ENCODE assay signal across 21 cellular contexts in the genomic region with DNA sequence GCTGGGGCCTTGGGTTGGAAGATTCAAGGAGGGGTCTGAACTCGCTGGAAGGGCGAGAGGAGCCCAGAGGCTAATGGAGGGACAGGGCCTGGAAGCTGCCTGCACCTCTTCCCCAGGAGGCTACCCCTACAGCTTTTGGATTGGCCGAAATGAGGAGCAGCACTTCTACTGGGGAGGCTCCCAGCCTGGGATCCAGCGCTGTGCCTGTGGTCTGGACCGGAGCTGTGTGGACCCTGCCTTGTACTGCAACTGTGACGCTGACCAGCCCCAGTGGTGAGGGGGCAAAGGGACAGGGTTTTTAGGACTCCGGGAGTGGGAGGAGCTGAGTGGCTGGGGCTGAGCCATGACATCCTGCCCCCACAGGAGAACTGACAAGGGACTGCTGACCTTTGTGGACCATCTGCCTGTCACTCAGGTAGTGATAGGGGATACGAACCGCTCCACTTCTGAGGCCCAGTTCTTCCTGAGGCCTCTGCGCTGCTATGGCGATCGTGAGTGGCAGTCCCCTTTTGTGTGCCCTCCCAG. TPM values are rescaled to one million over a fixed set of nuclear protein-coding genes. Genes with fewer than 3 reads are reported as not detected.
"Had no signal": no experiment of that assay in that cellular context is flagged by ENCODE, and none has a peak within 500 bp of the region (broad histone marks: within the 10 kb centered on the region; RNA-seq: fewer than 3 reads in every experiment).

No MANE protein-coding gene starts in this region.

- H3K36me3 ChIP-seq: breast epithelium, pancreas had no signal

- DNase-seq: activated CD4-positive, alpha-beta T cell treated with anti-CD3 and anti-CD28 coated beads for 1 hour; activated T-cell treated with anti-CD3 and anti-CD28 coated beads, Interleukin-2, amount 50 U/mL, for 24 hours; amniotic stem cell; left colon; lower lobe of right lung; naive thymus-derived CD4-positive, alpha-beta T cell; stimulated activated CD4-positive, alpha-beta T cell treated with anti-CD3 and anti-CD28 coated beads, Interleukin-12 subunit alpha, Interleukin-12 subunit beta, amount 100 ng/mL, for 4 hours; stimulated activated CD4-positive, alpha-beta T cell treated with anti-CD3 and anti-CD28 coated beads, Interleukin-4, amount 100 ng/mL, for 4 hours; stimulated activated naive CD8-positive, alpha-beta T cell treated with anti-CD3 and anti-CD28 coated beads, Interleukin-15, amount 100 ng/mL, for 72 hours; T-cell; T-helper 9 cell had no signal

- H3K9me3 Mint-ChIP-seq: activated naive CD4-positive, alpha-beta T cell treated with anti-CD3 and anti-CD28 coated beads, Interleukin-2, amount 50 U/mL, for 72 hours; activated T-cell treated with anti-CD3 and anti-CD28 coated beads, Interleukin-2, amount 50 U/mL, for 24 hours; activated T-helper 17 cell treated with anti-CD3 and anti-CD28 coated beads, Interleukin-2, amount 50 U/mL, for 72 hours; stimulated activated naive CD8-positive, alpha-beta T cell treated with anti-CD3 and anti-CD28 coated beads, Interleukin-15, amount 100 ng/mL, for 72 hours; T-cell had no signal

- H3K4me1 Mint-ChIP-seq: activated T-helper 17 cell treated with anti-CD3 and anti-CD28 coated beads, Interleukin-2, amount 50 U/mL, for 72 hours; stimulated activated naive CD8-positive, alpha-beta T cell treated with anti-CD3 and anti-CD28 coated beads, Interleukin-15, amount 100 ng/mL, for 72 hours; T-cell had no signal

- H3K27me3 ChIP-seq: breast epithelium, heart left ventricle, pancreas, right atrium auricular region, tibial nerve had no signal

- FAIRE-seq: islet of Langerhans, pancreas had no signal

- H3K27me3 Mint-ChIP-seq: activated T-helper 17 cell treated with anti-CD3 and anti-CD28 coated beads, Interleukin-2, amount 50 U/mL, for 72 hours; naive thymus-derived CD4-positive, alpha-beta T cell; stimulated activated naive CD8-positive, alpha-beta T cell treated with anti-CD3 and anti-CD28 coated beads, Interleukin-15, amount 100 ng/mL, for 72 hours; T-cell had no signal

- H3K9me3 ChIP-seq: breast epithelium, heart left ventricle, lower lobe of right lung, neutrophil, pancreas, psoas muscle, right atrium auricular region, tibial nerve had no signal

- H3K4me1 ChIP-seq: breast epithelium, heart left ventricle, lower lobe of right lung, pancreas, psoas muscle, right atrium auricular region, tibial nerve had no signal

- H3K4me3 ChIP-seq: breast epithelium, heart left ventricle, lower lobe of right lung, pancreas, psoas muscle, right atrium auricular region, tibial nerve had no signal

- H3K27ac ChIP-seq: breast epithelium, heart left ventricle, lower lobe of right lung, neutrophil, pancreas, psoas muscle, right atrium auricular region, tibial nerve had no signal

- ATAC-seq: activated naive CD4-positive, alpha-beta T cell treated with anti-CD3 and anti-CD28 coated beads, Interleukin-2, amount 50 U/mL, for 72 hours; activated T-helper 17 cell treated with anti-CD3 and anti-CD28 coated beads, Interleukin-2, amount 50 U/mL, for 72 hours; left colon; lower lobe of right lung; naive thymus-derived CD4-positive, alpha-beta T cell; pancreas; stimulated activated naive CD8-positive, alpha-beta T cell treated with anti-CD3 and anti-CD28 coated beads, Interleukin-15, amount 100 ng/mL, for 72 hours; T-cell had no signal

- H3K27ac Mint-ChIP-seq: activated naive CD4-positive, alpha-beta T cell treated with anti-CD3 and anti-CD28 coated beads, Interleukin-2, amount 50 U/mL, for 72 hours; activated T-cell treated with anti-CD3 and anti-CD28 coated beads, Interleukin-2, amount 50 U/mL, for 24 hours; T-cell had no signal

- H3K4me3 Mint-ChIP-seq: activated T-cell treated with anti-CD3 and anti-CD28 coated beads, Interleukin-2, amount 50 U/mL, for 24 hours; activated T-helper 17 cell treated with anti-CD3 and anti-CD28 coated beads, Interleukin-2, amount 50 U/mL, for 72 hours; naive thymus-derived CD4-positive, alpha-beta T cell; stimulated activated naive CD8-positive, alpha-beta T cell treated with anti-CD3 and anti-CD28 coated beads, Interleukin-15, amount 100 ng/mL, for 72 hours; T-cell had no signal

- H3K36me3 Mint-ChIP-seq: activated naive CD4-positive, alpha-beta T cell treated with anti-CD3 and anti-CD28 coated beads, Interleukin-2, amount 50 U/mL, for 72 hours had no signal

RNA-seq across cellular contexts. Expression of a gene that starts 14.3 kb away (rescaled TPM):
- polyA plus RNA-seq: naive thymus-derived CD4-positive, alpha-beta T cell had no signal
